Comparison of ENCODE assay signal across 1 cellular context in genomic region chr9:129164246-129164930, GRCh38.
TF ChIP-seq lines count a peak whose summit lies in the region.

No MANE protein-coding gene starts in this region.

TF ChIP-seq in IMR-90, 13 proteins besides CTCF, POLR2A, EP300 and RAD21:
- TF ChIP-seq RCOR1 (IDR thresholded peaks at IDR 0.05; ENCODE audit: insufficient replicate concordance, low read length) (no peak), NFE2L2 (IDR thresholded peaks at IDR 0.05; ENCODE audit: low read depth, low read length) (no peak), SMC3 (IDR thresholded peaks at IDR 0.05; ENCODE audit: low read depth, low read length) (no peak), MXI1 (IDR thresholded peaks at IDR 0.05; ENCODE audit: borderline replicate concordance, low read depth, low read length) (no peak)
